Comparison of ENCODE assay signal across 12 cellular contexts in genomic region chr6:56752009-56752408, GRCh38.
DNase-seq lines count a peak whose midpoint lies in the region; TF ChIP-seq lines count a peak whose summit lies in the region.
"Had no signal": no experiment of that assay in that cellular context is flagged by ENCODE, and none has a peak within 500 bp of the region (broad histone marks: within the 10 kb centered on the region; RNA-seq: fewer than 3 reads in every experiment).

No MANE protein-coding gene starts in this region.

- POLR2A ChIA-PET in HEK293 (lab: Yijun Ruan, JAX), result interaction anchor here (0.7 kb wide), 1 partner anchor 92 kb away, joined by 3 read pairs; no protein-coding TSS in a partner anchor
- POLR2A ChIA-PET in GM10248 (lab: Yijun Ruan, JAX), result interaction anchor here (1.1 kb wide), 1 partner anchor 92 kb away, joined by 3 read pairs; no protein-coding TSS in a partner anchor

- H3K36me3 Mint-ChIP-seq in CD14-positive monocyte, result no peaks in the 10 kb centered on the region

- TF ChIP-seq CTCF in HEK293 (tag by site-specific recombination; IDR thresholded peaks at IDR 0.05) (no peak), astrocyte of the spinal cord (IDR thresholded peaks at IDR 0.05; ENCODE audit: low read depth, low read length) (no peak), CD14-positive monocyte (IDR thresholded peaks at IDR 0.05) (no peak), GM10248 (IDR thresholded peaks at IDR 0.05; ENCODE audit: control extremely low read depth, extremely low read depth, low read depth, missing control alignments) (no peak)

- peaks cover 24% of the 10 kb centered on the region for H3K4me1 ChIP-seq in HEK293 (ENCODE audit: control insufficient read depth, insufficient read depth, low read length)

- no peaks in the 10 kb centered on the region for H3K36me3 ChIP-seq in HEK293 (ENCODE audit: control insufficient read depth in 2 of 2, insufficient read depth in 1 of 2, low read length in 2 of 2)

- H3K4me3 ChIP-seq in HEK293 (ENCODE audit: low read depth, low read length) (no peak overlapping the region), astrocyte of the spinal cord (ENCODE audit: low read depth, low read length) (no peak overlapping the region)
- H3K4me3 ChIP-seq: hepatocyte had no signal

- in situ Hi-C loops in astrocyte of the spinal cord (cut with HindIII; ENCODE audit: low sequenced_read_pairs), result no loop called here

- peaks cover 0 to 2% (median 0%) of the 10 kb centered on the region in 7 donors for H3K9me3 Mint-ChIP-seq in CD14-positive monocyte
- H3K9me3 Mint-ChIP-seq: activated CD4-positive, alpha-beta T cell treated with anti-CD3 and anti-CD28 coated beads, Interleukin-2, amount 10 ng/mL, durations not matched to agents 24 days and 14 days; dendritic cell treated with granulocyte-macrophage colony-stimulating factor and Interleukin-4, amounts not matched to agents 40 ng/mL and 50 ng/mL, for 4 days had no signal

- CTCF ChIA-PET in HEK293 (lab: Yijun Ruan, JAX) (interaction anchor here (0.6 to 2.2 kb wide), 11 partner anchors 9 to 393 kb away, joined by 3 to 6 read pairs (median 3); no protein-coding TSS in a partner anchor), GM10248 (lab: Yijun Ruan, JAX) (interaction anchor here (1.0 to 1.8 kb wide), 3 partner anchors 10 to 67 kb away, joined by 3 to 4 read pairs (median 3); no protein-coding TSS in a partner anchor)

- DNase-seq in AG08395 (ENCODE audit: low spot score) (peak; percentile 36), astrocyte of the spinal cord (ENCODE audit: low read depth, low spot score) (peak; percentile 79), islet precursor cell (peak; percentile 83), CD14-positive monocyte (ENCODE audit: low spot score) (no peak), GM10248 (ENCODE audit: extremely low spot score) (no peak), NCI-H2227 treated with DMSO at 0.1 percent for 48 hours (lab: John Stamatoyannopoulos, UW) (no peak), cerebellar nuclear complex (lab: John Stamatoyannopoulos, UW) (no peak)
- DNase-seq: activated CD4-positive, alpha-beta T cell treated with anti-CD3 and anti-CD28 coated beads, Interleukin-2, amount 10 ng/mL, durations not matched to agents 24 days and 14 days; activated gamma-delta T cell treated with Interleukin-2 at 50 U/mL for 16 hours had no signal

- no peak overlapping the region for H3K4me3 Mint-ChIP-seq in CD14-positive monocyte
- H3K4me3 Mint-ChIP-seq: activated CD4-positive, alpha-beta T cell treated with anti-CD3 and anti-CD28 coated beads, Interleukin-2, amount 10 ng/mL, durations not matched to agents 24 days and 14 days; dendritic cell treated with granulocyte-macrophage colony-stimulating factor and Interleukin-4, amounts not matched to agents 40 ng/mL and 50 ng/mL, for 4 days had no signal

- H3K27ac Mint-ChIP-seq in CD14-positive monocyte, result no peak overlapping the region
- H3K27ac Mint-ChIP-seq: activated CD4-positive, alpha-beta T cell treated with anti-CD3 and anti-CD28 coated beads, Interleukin-2, amount 10 ng/mL, durations not matched to agents 24 days and 14 days; dendritic cell treated with granulocyte-macrophage colony-stimulating factor and Interleukin-4, amounts not matched to agents 40 ng/mL and 50 ng/mL, for 4 days had no signal

- H3K4me1 Mint-ChIP-seq in CD14-positive monocyte, result peaks cover 10% of the 10 kb centered on the region

- no peaks in the 10 kb centered on the region for H3K9me3 ChIP-seq in HEK293 (ENCODE audit: control insufficient read depth, insufficient read depth, low read depth, low read length)

- no peak overlapping the region for H3K27ac ChIP-seq in HEK293 (ENCODE audit: extremely low read depth, low read depth, low read length)
- H3K27ac ChIP-seq: hepatocyte had no signal

- H3K27me3 Mint-ChIP-seq in CD14-positive monocyte (ENCODE audit: low read depth in 3 of 3), result peaks cover 0 to 2% (median 0%) of the 10 kb centered on the region in 3 donors
- H3K27me3 Mint-ChIP-seq: activated CD4-positive, alpha-beta T cell treated with anti-CD3 and anti-CD28 coated beads, Interleukin-2, amount 10 ng/mL, durations not matched to agents 24 days and 14 days; dendritic cell treated with granulocyte-macrophage colony-stimulating factor and Interleukin-4, amounts not matched to agents 40 ng/mL and 50 ng/mL, for 4 days had no signal

- intact Hi-C loops in CD14-positive monocyte (cut with micrococcal nuclease), result loop anchor here in 1 of 2 donors (10.0 kb wide), 2 partner anchors 117 to 387 kb away; no protein-coding TSS in a partner anchor

TF ChIP-seq in HEK293, 187 proteins besides CTCF, POLR2A, EP300 and RAD21:
- TF ChIP-seq ZNF600 (tag by site-specific recombination; IDR thresholded peaks at IDR 0.05) (peak; percentile 40; the same call in 1 of the 2 replicates), KLF9 (tag by site-specific recombination; IDR thresholded peaks at IDR 0.05; ENCODE audit: low read depth) (no peak), SETDB1 (IDR thresholded peaks at IDR 0.05; ENCODE audit: insufficient read length, low read length) (peak; percentile 17), ZNF362 (tag by site-specific recombination; IDR thresholded peaks at IDR 0.05) (peak; percentile 43; the same call in 1 of the 2 replicates)
TF ChIP-seq in HEK293: peak in this region for 3.

Comparison
In these comparisons a context has a peak if more than half of its experiments do, and no peak if none do; other contexts are left out.
1. DNase-seq: peak in AG08395 (single experiment), astrocyte of the spinal cord (single experiment) and islet precursor cell (single experiment); none in CD14-positive monocyte (single experiment), GM10248 (single experiment), NCI-H2227 treated with DMSO at 0.1 percent for 48 hours (single experiment) and cerebellar nuclear complex (0 of 2).